In genomic region chr11:8937159-8937558, GRCh38 we compare ENCODE assay signal across 26 cellular contexts. TPM values are rescaled to one million over a fixed set of nuclear protein-coding genes. Genes with fewer than 3 reads are reported as not detected.
DNase-seq lines count a peak whose midpoint lies in the region; ATAC-seq and TF ChIP-seq lines count a peak whose summit lies in the region.
"Had no signal": no experiment of that assay in that cellular context is flagged by ENCODE, and none has a peak within 500 bp of the region (broad histone marks: within the 10 kb centered on the region; RNA-seq: fewer than 3 reads in every experiment).

No MANE protein-coding gene starts in this region.

- TF ChIP-seq CTCF in IMR-90 (conservative IDR thresholded peaks at IDR 0.05; ENCODE audit: low read depth, low read length), result no peak

- no peak overlapping the region for H3K14ac ChIP-seq in IMR-90 (replicated peaks; ENCODE audit: low read depth, low read length)

- no peaks in the 10 kb centered on the region for H3K79me1 ChIP-seq in IMR-90 (ENCODE audit: low read depth in 1 of 2, low read length in 2 of 2)

- ATAC-seq in GM18520 (IDR thresholded peaks at IDR 0.05; ENCODE audit: unreplicated experiment) (peak; percentile 50), IMR-90 (ENCODE audit: low read depth) (no peak), memory B cell (ENCODE audit: low read depth) (peak; percentile 80)
- ATAC-seq: left lobe of liver; naive thymus-derived CD8-positive, alpha-beta T cell; right cardiac atrium had no signal

- no peak overlapping the region for H2BK5ac ChIP-seq in IMR-90 (ENCODE audit: low read depth, low read length, poor library complexity, severe bottlenecking)

- H2AK5ac ChIP-seq in IMR-90 (ENCODE audit: low read depth, low read length), result peak overlapping the region; percentile 51; the same call in 1 of the 2 replicates

- no peak overlapping the region for H3K4ac ChIP-seq in IMR-90 (ENCODE audit: low read depth, low read length)

- H3K9me1 ChIP-seq in IMR-90 (ENCODE audit: insufficient read depth, low read length), result 0 out of 2 replicates have a peak, but pooled peaks cover 5% of the 10 kb centered on the region

- no peak overlapping the region for H2BK20ac ChIP-seq in IMR-90 (ENCODE audit: low read depth, low read length)

- intact Hi-C loops in IMR-90 (cut with micrococcal nuclease), result no loop called here

- no peak for TF ChIP-seq POLR2A in IMR-90 (IDR thresholded peaks at IDR 0.05; ENCODE audit: low read depth, low read length)

- H3K36me3 ChIP-seq in IMR-90 (ENCODE audit: control insufficient read depth, insufficient read depth, low read length), result no peaks in the 10 kb centered on the region
- H3K36me3 ChIP-seq: HAP-1 had no signal

- H3K4me3 ChIP-seq in IMR-90 (ENCODE audit: insufficient read depth, low read depth, low read length), result no peak overlapping the region
- H3K4me3 ChIP-seq: HAP-1 had no signal

- no peak overlapping the region for H3K27ac Mint-ChIP-seq in memory B cell
- H3K27ac Mint-ChIP-seq: activated CD4-positive, alpha-beta memory T cell treated with anti-CD3 and anti-CD28 coated beads, Interleukin-2, amount 10 ng/mL, durations not matched to agents 7 days and 5 days; activated naive CD4-positive, alpha-beta T cell treated with anti-CD3 and anti-CD28 coated beads, Interleukin-2, amount 10 ng/mL, durations not matched to agents 7 days and 5 days; mesothelial cell of epicardium; type B pancreatic cell had no signal

- H3K4me3 Mint-ChIP-seq in memory B cell, result peak overlapping the region; percentile 15
- H3K4me3 Mint-ChIP-seq: activated CD4-positive, alpha-beta memory T cell treated with anti-CD3 and anti-CD28 coated beads, Interleukin-2, amount 10 ng/mL, durations not matched to agents 7 days and 5 days; activated naive CD4-positive, alpha-beta T cell treated with anti-CD3 and anti-CD28 coated beads, Interleukin-2, amount 10 ng/mL, durations not matched to agents 7 days and 5 days; mesothelial cell of epicardium; naive thymus-derived CD8-positive, alpha-beta T cell; type B pancreatic cell had no signal

- no peaks in the 10 kb centered on the region for H3K36me3 Mint-ChIP-seq in memory B cell
- H3K36me3 Mint-ChIP-seq: activated naive CD4-positive, alpha-beta T cell treated with anti-CD3 and anti-CD28 coated beads, Interleukin-2, amount 10 ng/mL, durations not matched to agents 7 days and 5 days; mesothelial cell of epicardium; naive thymus-derived CD8-positive, alpha-beta T cell; type B pancreatic cell had no signal

- no peak overlapping the region for H4K8ac ChIP-seq in IMR-90 (ENCODE audit: low read depth in 2 of 2, low read length in 2 of 2)

- CTCF ChIA-PET in IMR-90 (lab: Yijun Ruan, JAX), result no interaction called here

- H4K20me1 ChIP-seq in IMR-90 (ENCODE audit: insufficient read depth, low read length), result no peaks in the 10 kb centered on the region

- no peak overlapping the region for H4K91ac ChIP-seq in IMR-90 (ENCODE audit: insufficient read depth, low read depth, low read length)

- no peak overlapping the region for H3K9ac ChIP-seq in IMR-90 (ENCODE audit: low read depth, low read length)

- no peak overlapping the region for H3K4me2 ChIP-seq in IMR-90 (ENCODE audit: low read depth, low read length)

- no peak overlapping the region for H4K5ac ChIP-seq in IMR-90 (ENCODE audit: low read depth, low read length)

- no peak overlapping the region for H3K23ac ChIP-seq in IMR-90 (ENCODE audit: low read depth, low read length)

- dilution Hi-C loops in IMR-90 (cut with HindIII; ENCODE audit: low sequenced_read_pairs, unreplicated experiment), result no loop called here

- H2BK120ac ChIP-seq in IMR-90 (ENCODE audit: low read depth, low read length), result no peak overlapping the region

- POLR2A ChIA-PET in IMR-90 (lab: Charles Lee; ENCODE audit: unreplicated experiment), result no interaction called here

- no TSS peak for BruUV-seq in IMR-90 (replicated peaks; lab: Mats Ljungman, UMichigan)

- H3K27me3 Mint-ChIP-seq in memory B cell, result peaks cover 12% of the 10 kb centered on the region
- H3K27me3 Mint-ChIP-seq: type B pancreatic cell had no signal

- H3K27ac ChIP-seq in IMR-90 (ENCODE audit: insufficient read depth, low read length), result no peak overlapping the region

- H3K4me1 Mint-ChIP-seq in memory B cell, result peaks cover 3% of the 10 kb centered on the region
- H3K4me1 Mint-ChIP-seq: activated CD4-positive, alpha-beta memory T cell treated with anti-CD3 and anti-CD28 coated beads, Interleukin-2, amount 10 ng/mL, durations not matched to agents 7 days and 5 days; naive thymus-derived CD8-positive, alpha-beta T cell had no signal

- DNase-seq in DMS79 (lab: John Stamatoyannopoulos, UW), result peak; percentile 40
- no peak for DNase-seq in IMR-90
- no peak for DNase-seq in memory B cell (ENCODE audit: low spot score in 2 of 2)
- no peak for DNase-seq in stimulated activated CD4-positive, alpha-beta T cell treated with anti-CD3 and anti-CD28 coated beads, Interleukin-2, amount 100 ng/mL, for 48 hours
- DNase-seq in globus pallidus (ENCODE audit: low spot score), result no peak
- DNase-seq in ACHN, result no peak
- no peak for DNase-seq in Ammon's horn (ENCODE audit: low spot score)
- DNase-seq: activated CD4-positive, alpha-beta memory T cell treated with anti-CD3 and anti-CD28 coated beads, Interleukin-2, amount 10 ng/mL, durations not matched to agents 7 days and 5 days; activated naive CD4-positive, alpha-beta T cell treated with anti-CD3 and anti-CD28 coated beads, Interleukin-2, amount 10 ng/mL, durations not matched to agents 7 days and 5 days; activated T-cell treated with anti-CD3 and anti-CD28 coated beads, Interleukin-2, amount 50 U/mL, for 1 hour; amygdala; C1 segment of cervical spinal cord; cortex of kidney; naive thymus-derived CD8-positive, alpha-beta T cell; NCI-H146; NCI-H2171 treated with DMSO at 0.1 percent for 48 hours; NCI-H69; right cardiac atrium; Right ventricle myocardium superior had no signal

- H3K4me1 ChIP-seq in IMR-90 (ENCODE audit: control insufficient read depth, insufficient read depth, low read length), result peaks cover 8% of the 10 kb centered on the region

- H3K56ac ChIP-seq in IMR-90 (ENCODE audit: extremely low read depth, insufficient read depth, low read length), result no peak overlapping the region

- in situ Hi-C loops in IMR-90 (cut with MboI; ENCODE audit: low sequenced_read_pairs) (no loop called here), ACHN (cut with HindIII; ENCODE audit: low pct_ligation_motif_present, low pct_unique_long_range_greater_than_20kb, low sequenced_read_pairs) (no loop called here)

- no peaks in the 10 kb centered on the region for H3K9me3 Mint-ChIP-seq in memory B cell
- H3K9me3 Mint-ChIP-seq: activated CD4-positive, alpha-beta memory T cell treated with anti-CD3 and anti-CD28 coated beads, Interleukin-2, amount 10 ng/mL, durations not matched to agents 7 days and 5 days; activated naive CD4-positive, alpha-beta T cell treated with anti-CD3 and anti-CD28 coated beads, Interleukin-2, amount 10 ng/mL, durations not matched to agents 7 days and 5 days; mesothelial cell of epicardium; naive thymus-derived CD8-positive, alpha-beta T cell; type B pancreatic cell had no signal

- TF ChIP-seq RAD21 in IMR-90 (IDR thresholded peaks at IDR 0.05; ENCODE audit: low read length), result no peak

- H3K9me3 ChIP-seq in IMR-90 (ENCODE audit: control insufficient read depth, insufficient read depth, low read length), result no peaks in the 10 kb centered on the region
- H3K9me3 ChIP-seq: HAP-1 had no signal

- H3K27me3 ChIP-seq in IMR-90 (ENCODE audit: control insufficient read depth, insufficient read depth, low read length), result no peaks in the 10 kb centered on the region

- no peak overlapping the region for H3K18ac ChIP-seq in IMR-90 (ENCODE audit: low read depth, low read length)

- H2BK15ac ChIP-seq in IMR-90 (ENCODE audit: low read depth, low read length), result no peak overlapping the region

- 80% methylated on average over 2 of the region's 10 CpGs; no CpG with 5 or more reads in 1 of the 2 experiments for WGBS in IMR-90 (ENCODE audit: extremely low coverage in 2 of 2, insufficient read length in 1 of 2), 2 experiments

- H2AK9ac ChIP-seq in IMR-90 (replicated peaks; ENCODE audit: low read depth, low read length, poor library complexity), result no peak overlapping the region

- no peak overlapping the region for H2AFZ ChIP-seq in IMR-90 (replicated peaks; ENCODE audit: low read length, poor library complexity)

TF ChIP-seq in IMR-90, 13 proteins besides CTCF, POLR2A, EP300 and RAD21:
- no peak for TF ChIP-seq MAFK (IDR thresholded peaks at IDR 0.05; ENCODE audit: low read depth, low read length)
- TF ChIP-seq MXI1 (IDR thresholded peaks at IDR 0.05; ENCODE audit: borderline replicate concordance, low read depth, low read length), result no peak
- TF ChIP-seq SMC3 (IDR thresholded peaks at IDR 0.05; ENCODE audit: low read depth, low read length), result no peak

RNA-seq across cellular contexts. Expression of gene C11orf16, which starts 4.4 kb away (rescaled TPM):
- not detected in 2 replicates for total RNA-seq in IMR-90 (2012; rRNA removed)
- polyA plus RNA-seq in IMR-90 (2012; rRNA removed), result not detected in 2 replicates
- polyA plus RNA-seq in IMR-90 (2012; cell fraction: cytosol; rRNA removed), result not detected in 2 replicates
- polyA plus RNA-seq in IMR-90 (2012; cell fraction: nucleus; rRNA removed; ENCODE audit: low replicate concordance), result not detected in 2 replicates
- total RNA-seq: activated CD4-positive, alpha-beta memory T cell treated with anti-CD3 and anti-CD28 coated beads, Interleukin-2, amount 10 ng/mL, durations not matched to agents 7 days and 5 days; HT-29; left lobe of liver; mesothelial cell of epicardium; naive thymus-derived CD8-positive, alpha-beta T cell; osteocyte; right cardiac atrium; Right ventricle myocardium superior had no signal
- polyA plus RNA-seq: right cardiac atrium had no signal

RNA-seq across cellular contexts. Expression of gene ASCL3, which starts 5.7 kb away (rescaled TPM):
- total RNA-seq in IMR-90 (2012; rRNA removed), result not detected in 2 replicates
- not detected in 2 replicates for polyA plus RNA-seq in IMR-90 (2012; rRNA removed)
- polyA plus RNA-seq in IMR-90 (2012; cell fraction: cytosol; rRNA removed), result not detected in 2 replicates
- not detected in 2 replicates for polyA plus RNA-seq in IMR-90 (2012; cell fraction: nucleus; rRNA removed; ENCODE audit: low replicate concordance)
- total RNA-seq: activated CD4-positive, alpha-beta memory T cell treated with anti-CD3 and anti-CD28 coated beads, Interleukin-2, amount 10 ng/mL, durations not matched to agents 7 days and 5 days; HT-29; left lobe of liver; mesothelial cell of epicardium; naive thymus-derived CD8-positive, alpha-beta T cell; osteocyte; right cardiac atrium; Right ventricle myocardium superior had no signal
- polyA plus RNA-seq: naive thymus-derived CD8-positive, alpha-beta T cell; right cardiac atrium had no signal

RNA-seq across cellular contexts. Expression of gene AKIP1, which starts 26.2 kb away (rescaled TPM):
- total RNA-seq in IMR-90 (2012; rRNA removed), result 27.8 and 33.9 TPM in 2 replicates
- polyA plus RNA-seq in IMR-90 (2012; rRNA removed), result 30.6 and 36.0 TPM in 2 replicates
- 41.0 and 45.6 TPM in 2 replicates for polyA plus RNA-seq in IMR-90 (2012; cell fraction: cytosol; rRNA removed)
- polyA plus RNA-seq in IMR-90 (2012; cell fraction: nucleus; rRNA removed; ENCODE audit: low replicate concordance), result 18.1 and 30.7 TPM in 2 replicates

RNA-seq across cellular contexts. Expression of gene TMEM9B, which starts 27.1 kb away (rescaled TPM):
- total RNA-seq in IMR-90 (2012; rRNA removed), result 25.6 and 40.0 TPM in 2 replicates
- 20.3 and 24.6 TPM in 2 replicates for polyA plus RNA-seq in IMR-90 (2012; rRNA removed)
- polyA plus RNA-seq in IMR-90 (2012; cell fraction: cytosol; rRNA removed), result 9.2 and 10.0 TPM in 2 replicates
- polyA plus RNA-seq in IMR-90 (2012; cell fraction: nucleus; rRNA removed; ENCODE audit: low replicate concordance), result 2.2 and 8.8 TPM in 2 replicates
